In genomic region chr15:75648156-75649000, GRCh38 we compare ENCODE assay signal across 8 cellular contexts. TPM values are rescaled to one million over a fixed set of nuclear protein-coding genes. Genes with fewer than 3 reads are reported as not detected.
DNase-seq lines count a peak whose midpoint lies in the region; ATAC-seq and TF ChIP-seq lines count a peak whose summit lies in the region.

No MANE protein-coding gene starts in this region.

- H3K9me3 ChIP-seq in esophagus squamous epithelium, result no peaks in the 10 kb centered on the region
- no peaks in the 10 kb centered on the region for H3K9me3 ChIP-seq in naive thymus-derived CD4-positive, alpha-beta T cell (ENCODE audit: control insufficient read depth in 2 of 3, low read length in 3 of 3)

- H3K27me3 ChIP-seq in esophagus squamous epithelium, result no peaks in the 10 kb centered on the region
- no peaks in the 10 kb centered on the region for H3K27me3 ChIP-seq in naive thymus-derived CD4-positive, alpha-beta T cell (ENCODE audit: control insufficient read depth in 2 of 2, insufficient read depth in 2 of 2, low read length in 2 of 2)

- H3K9me3 Mint-ChIP-seq in naive thymus-derived CD4-positive, alpha-beta T cell, result no peaks in the 10 kb centered on the region

- H3K4me3 Mint-ChIP-seq in naive thymus-derived CD4-positive, alpha-beta T cell, result peak overlapping the region; percentile 68 to 91 (median 82)

- WGBS in esophagus squamous epithelium, 2 donors, result 4 to 15% methylated on average over 8 to 17 of the region's 34 CpGs

- TF ChIP-seq CTCF in GM13976 (IDR thresholded peaks at IDR 0.05; ENCODE audit: borderline replicate concordance, control extremely low read depth, extremely low read depth, insufficient read depth, missing control alignments) (no peak), esophagus squamous epithelium (IDR thresholded peaks at IDR 0.05) (no peak)

- ATAC-seq in SK-N-SH treated with all-trans-retinoic acid at 6 μM for 48 hours (peak; percentile 38), GM19467 (IDR thresholded peaks at IDR 0.05; ENCODE audit: unreplicated experiment) (no peak), HG03175 (IDR thresholded peaks at IDR 0.05; ENCODE audit: unreplicated experiment) (no peak), HG03565 (IDR thresholded peaks at IDR 0.05; ENCODE audit: unreplicated experiment) (no peak)
- ATAC-seq in naive thymus-derived CD4-positive, alpha-beta T cell, result no peak

- H3K27ac Mint-ChIP-seq in naive thymus-derived CD4-positive, alpha-beta T cell, result peak overlapping the region in 6 of 9 donors; percentile 24 to 79 (median 59)

- peaks cover 0 to 21% (median 0%) of the 10 kb centered on the region in 3 donors for H3K36me3 ChIP-seq in esophagus squamous epithelium
- no peaks in the 10 kb centered on the region for H3K36me3 ChIP-seq in naive thymus-derived CD4-positive, alpha-beta T cell (ENCODE audit: control insufficient read depth in 2 of 3, insufficient read depth in 3 of 3, low read length in 3 of 3)

- intact Hi-C loops in esophagus squamous epithelium (cut with DNase I), result no loop called here
- intact Hi-C loops in naive thymus-derived CD4-positive, alpha-beta T cell (cut with micrococcal nuclease), result loop anchor here (10.0 kb wide), 3 partner anchors 256 to 1034 kb away; partner anchors contain the start of genes CLK3 (in 1 of the 2), CSK (in 1 of the 2) and FBXO22 (in 1 of the 2)

- TF ChIP-seq POLR2A in esophagus squamous epithelium (IDR thresholded peaks at IDR 0.05), result no peak

- H3K36me3 Mint-ChIP-seq in naive thymus-derived CD4-positive, alpha-beta T cell, result no peaks in the 10 kb centered on the region

- POLR2A ChIA-PET in naive thymus-derived CD4-positive, alpha-beta T cell (lab: Charles Lee), result interaction anchor here (0.8 to 2.3 kb wide), 7 partner anchors 9 to 199 kb away, joined by 3 to 10 read pairs (median 3); partner anchors contain the start of genes IMP3, SIN3A and SNUPN

- peak overlapping the region; percentile 51 to 97 (median 84) for H3K4me3 ChIP-seq in esophagus squamous epithelium
- peak overlapping the region; percentile 82 for H3K4me3 ChIP-seq in naive thymus-derived CD4-positive, alpha-beta T cell (ENCODE audit: low read length)

- CTCF ChIA-PET in naive thymus-derived CD4-positive, alpha-beta T cell (lab: Charles Lee), result interaction anchor here (0.6 to 1.5 kb wide), 2 partner anchors 85 to 280 kb away, joined by 3 to 9 read pairs; partner anchors contain the start of gene MAN2C1

- in situ Hi-C loops in GM13976 (cut with MboI; ENCODE audit: low sequenced_read_pairs, unreplicated experiment), result loop anchor here (25.0 kb wide), 1 partner anchor 286 kb away; the partner anchor contains the start of gene MAN2C1

- H3K4me1 Mint-ChIP-seq in naive thymus-derived CD4-positive, alpha-beta T cell, result peaks cover 16 to 52% (median 38%) of the 10 kb centered on the region in 7 donors

- peak; percentile 63 for DNase-seq in GM13976 (ENCODE audit: low spot score)
- no peak for DNase-seq in esophagus squamous epithelium (lab: John Stamatoyannopoulos, UW)
- DNase-seq in naive thymus-derived CD4-positive, alpha-beta T cell, result no peak
- no peak for DNase-seq in NCI-H2107 (lab: John Stamatoyannopoulos, UW)

- H3K27ac ChIP-seq in esophagus squamous epithelium, result peak overlapping the region; percentile 94 to 99 (median 97)
- H3K27ac ChIP-seq in naive thymus-derived CD4-positive, alpha-beta T cell (ENCODE audit: low read depth, low read length), result peak overlapping the region; percentile 68

- H3K27me3 Mint-ChIP-seq in naive thymus-derived CD4-positive, alpha-beta T cell, result peaks cover 0 to 9% (median 0%) of the 10 kb centered on the region in 5 donors

- H3K4me1 ChIP-seq in esophagus squamous epithelium, result peaks cover 56 to 70% (median 59%) of the 10 kb centered on the region in 3 donors
- H3K4me1 ChIP-seq in naive thymus-derived CD4-positive, alpha-beta T cell (ENCODE audit: control insufficient read depth in 2 of 2, insufficient read depth in 2 of 2, low read length in 2 of 2), result peaks cover 6 to 18% of the 10 kb centered on the region in 2 donors

TF ChIP-seq in SK-N-SH treated with all-trans-retinoic acid at 6 μM for 48 hours, 23 proteins besides CTCF, POLR2A, EP300 and RAD21:
- TF ChIP-seq TOX (CRISPR knock-in tag; IDR thresholded peaks at IDR 0.05; ENCODE audit: borderline replicate concordance) (no peak), ISL1 (CRISPR knock-in tag; IDR thresholded peaks at IDR 0.05) (no peak), CSDC2 (CRISPR knock-in tag; IDR thresholded peaks at IDR 0.05) (no peak), BACH2 (CRISPR knock-in tag; IDR thresholded peaks at IDR 0.05; ENCODE audit: borderline replicate concordance) (no peak), CSRNP3 (CRISPR knock-in tag; IDR thresholded peaks at IDR 0.05) (no peak), OSR1 (CRISPR knock-in tag; IDR thresholded peaks at IDR 0.05) (no peak), ARNTL (CRISPR knock-in tag; IDR thresholded peaks at IDR 0.05; ENCODE audit: borderline replicate concordance, low read depth) (no peak), POU6F1 (CRISPR knock-in tag; IDR thresholded peaks at IDR 0.05; ENCODE audit: borderline replicate concordance, low read depth) (no peak), PATZ1 (CRISPR knock-in tag; IDR thresholded peaks at IDR 0.05; ENCODE audit: borderline replicate concordance) (no peak), ZNF8 (CRISPR knock-in tag; IDR thresholded peaks at IDR 0.05) (no peak), ZC3H10 (CRISPR knock-in tag; IDR thresholded peaks at IDR 0.05) (no peak), ESRRG (CRISPR knock-in tag; IDR thresholded peaks at IDR 0.05) (no peak), ZFP30 (CRISPR knock-in tag; IDR thresholded peaks at IDR 0.05) (no peak), ZNF565 (CRISPR knock-in tag; conservative IDR thresholded peaks at IDR 0.05; ENCODE audit: low read depth) (no peak), ZNF70 (CRISPR knock-in tag; IDR thresholded peaks at IDR 0.05) (no peak)

RNA-seq across cellular contexts. Expression of gene SNX33, which starts 0.7 kb away (rescaled TPM):
- 10 to 100 TPM; 20.3 to 36.4 (median 25.9) TPM for total RNA-seq in esophagus squamous epithelium
- total RNA-seq in naive thymus-derived CD4-positive, alpha-beta T cell, result 1 to 10 TPM in 4 of 5 experiments, under 1 TPM in 1; 0.94 to 3.4 (median 1.4) TPM
- polyA plus RNA-seq in naive thymus-derived CD4-positive, alpha-beta T cell, result under 1 TPM; 0.13 to 0.22 TPM

RNA-seq across cellular contexts. Expression of gene IMP3, which starts 8.4 kb away (rescaled TPM):
- total RNA-seq in esophagus squamous epithelium, result 100 to 1,000 TPM; 129 to 173 (median 140) TPM
- 100 to 1,000 TPM in 1 of 5 experiments, 10 to 100 TPM in 4; 32.3 to 100 (median 89.5) TPM for total RNA-seq in naive thymus-derived CD4-positive, alpha-beta T cell
- polyA plus RNA-seq in naive thymus-derived CD4-positive, alpha-beta T cell, result 100 to 1,000 TPM; 232 to 325 TPM

RNA-seq across cellular contexts. Expression of gene SNUPN, which starts 22.9 kb away (rescaled TPM):
- total RNA-seq in esophagus squamous epithelium, result 10 to 100 TPM in 3 of 4 donors, 1 to 10 TPM in 1; 8.7 to 19.1 (median 13.5) TPM
- total RNA-seq in naive thymus-derived CD4-positive, alpha-beta T cell, result 10 to 100 TPM; 16.5 to 33.2 (median 21.5) TPM
- polyA plus RNA-seq in naive thymus-derived CD4-positive, alpha-beta T cell, result 10 to 100 TPM; 41.1 to 51.5 TPM

Comparison
In these comparisons a context has a peak if more than half of its experiments do, and no peak if none do; other contexts are left out.
1. RNA of gene SNX33, which starts 0.7 kb away (total RNA-seq): 20.3 to 36.4 TPM in esophagus squamous epithelium; 0.94 to 3.4 TPM in naive thymus-derived CD4-positive, alpha-beta T cell; every median in the first group is over 4 times any median in the second.